ENCODE assay signal across 14 cellular contexts in genomic region chr11:2190670-2191471, GRCh38. TPM values are rescaled to one million over a fixed set of nuclear protein-coding genes. Genes with fewer than 3 reads are reported as not detected.
DNase-seq lines count a peak whose midpoint lies in the region; ATAC-seq and TF ChIP-seq lines count a peak whose summit lies in the region.
"Had no signal": no experiment of that assay in that cellular context is flagged by ENCODE, and none has a peak within 500 bp of the region (broad histone marks: within the 10 kb centered on the region; RNA-seq: fewer than 3 reads in every experiment).

No MANE protein-coding gene starts in this region.

- H3K4me1 ChIP-seq in ascending aorta: no peaks in the 10 kb centered on the region
- H3K4me1 ChIP-seq: HAP-1 had no signal

- H3K36me3 ChIP-seq in ascending aorta: no peaks in the 10 kb centered on the region
- H3K36me3 ChIP-seq: HAP-1, ovary had no signal

- no peak overlapping the region for H3K27ac ChIP-seq in ascending aorta
- H3K27ac ChIP-seq: ovary had no signal

- H3K4me3 ChIP-seq in ascending aorta: no peak overlapping the region
- H3K4me3 ChIP-seq: HAP-1, ovary had no signal

- TF ChIP-seq CTCF in ascending aorta (IDR thresholded peaks at IDR 0.05) (no peak), GM10266 (IDR thresholded peaks at IDR 0.05; ENCODE audit: control insufficient read depth, insufficient read depth, low read depth, missing control alignments) (no peak)

- peak; percentile 86 for DNase-seq in CD1c-positive myeloid dendritic cell (ENCODE audit: extremely low spot score)
- peak; percentile 64 for DNase-seq in NCI-H1105 treated with DMSO at 0.1 percent for 48 hours (lab: John Stamatoyannopoulos, UW)
- DNase-seq in SKM-1 (lab: John Stamatoyannopoulos, UW; ENCODE audit: unreplicated experiment): peak; percentile 31
- peak; percentile 4 for DNase-seq in midbrain (lab: John Stamatoyannopoulos, UW)
- no peak for DNase-seq in ascending aorta (ENCODE audit: low spot score in 2 of 2)
- no peak for DNase-seq in GM10266 (ENCODE audit: extremely low spot score)
- no peak for DNase-seq in activated CD4-positive, alpha-beta T cell treated with anti-CD3 and anti-CD28 coated beads, Interleukin-2, amount 50 U/mL, for 1 hour
- DNase-seq: Calu3, cortex of kidney, foreskin melanocyte, ovary had no signal

- intact Hi-C loops in ascending aorta (cut with DNase I): no loop called here

- no peak for ATAC-seq in HG02870 (IDR thresholded peaks at IDR 0.05; ENCODE audit: unreplicated experiment)

- no peaks in the 10 kb centered on the region for H3K27me3 ChIP-seq in ascending aorta
- H3K27me3 ChIP-seq: ovary had no signal

- H3K9me3 ChIP-seq in ascending aorta: no peaks in the 10 kb centered on the region
- H3K9me3 ChIP-seq: HAP-1, ovary had no signal

RNA-seq across cellular contexts. Expression of gene TH, which starts 19.3 kb away (rescaled TPM):
- not detected for total RNA-seq in ascending aorta
- total RNA-seq: Calu3, kidney epithelial cell had no signal

RNA-seq across cellular contexts. Expression of gene INS, which starts 29.9 kb away (rescaled TPM):
- total RNA-seq in ascending aorta: not detected
- total RNA-seq: Calu3, kidney epithelial cell had no signal

RNA-seq across cellular contexts. Expression of gene IGF2, which starts 51.7 kb away (rescaled TPM):
- total RNA-seq in ascending aorta: 124 TPM

Comparison
In these comparisons a context has a peak if more than half of its experiments do, and no peak if none do; other contexts are left out.
1. DNase-seq: peak in CD1c-positive myeloid dendritic cell (single experiment), NCI-H1105 treated with DMSO at 0.1 percent for 48 hours (single experiment), SKM-1 (single experiment) and midbrain (single experiment); none in ascending aorta (0 of 2), GM10266 (single experiment) and activated CD4-positive, alpha-beta T cell treated with anti-CD3 and anti-CD28 coated beads, Interleukin-2, amount 50 U/mL, for 1 hour (single experiment).